4 cellular contexts compared by ENCODE assay signal in the genomic region with DNA sequence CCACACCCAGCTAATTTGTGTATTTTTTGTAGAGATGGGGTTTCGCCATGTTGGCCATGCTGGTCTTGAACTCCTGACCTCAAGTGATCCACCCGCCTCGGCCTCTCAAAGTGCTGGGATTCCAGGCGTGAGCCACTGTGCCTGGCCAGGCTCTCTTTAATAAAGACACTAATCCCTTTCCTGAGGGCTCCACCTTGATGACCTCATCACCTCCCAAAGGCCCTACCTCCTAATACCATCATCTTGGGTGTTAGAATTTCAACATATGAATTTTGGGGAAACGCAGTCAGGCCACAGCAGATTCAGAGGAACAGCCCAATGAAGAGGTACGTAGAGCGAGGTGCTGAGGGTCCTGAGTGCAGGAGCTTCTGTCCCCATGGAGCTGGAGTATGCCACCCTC. TPM values are rescaled to one million over a fixed set of nuclear protein-coding genes. Genes with fewer than 3 reads are reported as not detected.
A peak's percentile ranks its signal among the peaks of the same experiment; 100 is the strongest.
DNase-seq lines count a peak whose midpoint lies in the region; ATAC-seq, FAIRE-seq and TF ChIP-seq lines count a peak whose summit lies in the region.
"Not testable (repeated sequence)": the region's sequence is repeated elsewhere in the genome, so short reads cannot be mapped to it uniquely, and the experiment has no call there.

No MANE protein-coding gene starts in this region.

- peak overlapping the region; percentile 61; the same call in 1 of the 2 replicates for H2AK5ac ChIP-seq in IMR-90 (ENCODE audit: low read depth, low read length)

- not testable (repeated sequence) for H2BK20ac ChIP-seq in IMR-90 (ENCODE audit: low read depth, low read length)

- not testable (repeated sequence) for H2AFZ ChIP-seq in IMR-90 (replicated peaks; ENCODE audit: low read length, poor library complexity); K562 (ENCODE audit: low read depth, low read length); HepG2 (ENCODE audit: low read length)

- H2AK9ac ChIP-seq in IMR-90 (replicated peaks; ENCODE audit: low read depth, low read length, poor library complexity) = not testable (repeated sequence)

- TF ChIP-seq POLR2A in IMR-90 (IDR thresholded peaks at IDR 0.05; ENCODE audit: low read depth, low read length); K562 (conservative IDR thresholded peaks at IDR 0.05); HepG2 (IDR thresholded peaks at IDR 0.05; ENCODE audit: insufficient read depth in 1 of 2, low read depth in 2 of 2, low read length in 2 of 2): not testable (repeated sequence)

- not testable (repeated sequence) for H2BK5ac ChIP-seq in IMR-90 (ENCODE audit: low read depth, low read length, poor library complexity, severe bottlenecking)

- not testable (repeated sequence) for H3K9me3 ChIP-seq in IMR-90 (ENCODE audit: control insufficient read depth, insufficient read depth, low read length); K562 (replicated peaks; ENCODE audit: control insufficient read depth, insufficient read depth, low read depth, low read length); HepG2 (ENCODE audit: low read length)

- dilution Hi-C loops in IMR-90 (cut with HindIII; ENCODE audit: low sequenced_read_pairs, unreplicated experiment) = not testable (repeated sequence)

- not testable (repeated sequence) for H3K23ac ChIP-seq in IMR-90 (ENCODE audit: low read depth, low read length)

- H3K56ac ChIP-seq in IMR-90 (ENCODE audit: extremely low read depth, insufficient read depth, low read length) = not testable (repeated sequence)

- not testable (repeated sequence) for H3K27me3 ChIP-seq in IMR-90 (ENCODE audit: control insufficient read depth, insufficient read depth, low read length); K562 (ENCODE audit: control insufficient read depth in 2 of 2, insufficient read depth in 2 of 2, low read length in 2 of 2); HepG2 (ENCODE audit: control insufficient read depth in 1 of 2, insufficient read depth in 2 of 2, low read length in 2 of 2)

- not testable (repeated sequence) for TF ChIP-seq EP300 in K562 (IDR thresholded peaks at IDR 0.05; ENCODE audit: low read length); HepG2 (IDR thresholded peaks at IDR 0.05; ENCODE audit: low read depth in 2 of 2, low read length in 2 of 2); HepG2 (CRISPR knock-in tag; IDR thresholded peaks at IDR 0.05; ENCODE audit: borderline replicate concordance)

- in situ Hi-C loops in IMR-90 (cut with MboI; ENCODE audit: low sequenced_read_pairs); K562 (cut with MboI); HepG2 (cut with HindIII; ENCODE audit: extremely low pct_ligation_motif_present, low pct_unique_long_range_greater_than_20kb): not testable (repeated sequence)

- ATAC-seq in IMR-90 (ENCODE audit: low read depth); K562; HepG2: not testable (repeated sequence)
- ATAC-seq in esophagus mucosa = peak; percentile 69

- H2BK15ac ChIP-seq in IMR-90 (ENCODE audit: low read depth, low read length) = not testable (repeated sequence)

- H3K79me2 ChIP-seq in K562 (ENCODE audit: control insufficient read depth, insufficient read depth, low read length); HepG2 (ENCODE audit: insufficient read depth, low read length): not testable (repeated sequence)

- not testable (repeated sequence) for H3K9ac ChIP-seq in IMR-90 (ENCODE audit: low read depth, low read length); K562 (ENCODE audit: insufficient read depth in 1 of 2, low read depth in 2 of 2, low read length in 2 of 2); HepG2 (ENCODE audit: insufficient read depth, low read depth, low read length)

- intact Hi-C loops in IMR-90 (cut with micrococcal nuclease); K562 (cut with micrococcal nuclease); HepG2 (cut with micrococcal nuclease; ENCODE audit: unreplicated experiment): not testable (repeated sequence)

- FAIRE-seq in K562 (lab: Jason Lieb, UNC); HepG2 (lab: Jason Lieb, UNC): not testable (repeated sequence)

- H4K20me1 ChIP-seq in IMR-90 (ENCODE audit: insufficient read depth, low read length); K562 (replicated peaks; ENCODE audit: control insufficient read depth, insufficient read depth, low read length); HepG2 (ENCODE audit: insufficient read depth, low read length): not testable (repeated sequence)

- H3K18ac ChIP-seq in IMR-90 (ENCODE audit: low read depth, low read length) = not testable (repeated sequence)

- not testable (repeated sequence) for H4K5ac ChIP-seq in IMR-90 (ENCODE audit: low read depth, low read length)

- not testable (repeated sequence) for H3K14ac ChIP-seq in IMR-90 (replicated peaks; ENCODE audit: low read depth, low read length)

- not testable (repeated sequence) for H3K27ac ChIP-seq in IMR-90 (ENCODE audit: insufficient read depth, low read length); K562 (ENCODE audit: extremely low read depth, low read depth, low read length); HepG2 (ENCODE audit: extremely low read length, insufficient read depth, low read length)

- H3K4me3 ChIP-seq in IMR-90 (ENCODE audit: insufficient read depth, low read depth, low read length); K562; HepG2 (replicated peaks in 1 of 3; ENCODE audit: insufficient read depth in 1 of 3, low read depth in 2 of 3, low read length in 3 of 3): not testable (repeated sequence)

- not testable (repeated sequence) for H4K8ac ChIP-seq in IMR-90 (ENCODE audit: low read depth in 2 of 2, low read length in 2 of 2)

- H3K4ac ChIP-seq in IMR-90 (ENCODE audit: low read depth, low read length) = not testable (repeated sequence)

- TF ChIP-seq CTCF in IMR-90 (conservative IDR thresholded peaks at IDR 0.05; ENCODE audit: low read depth, low read length); K562 (IDR thresholded peaks at IDR 0.05 in 2 of 3, conservative IDR thresholded peaks at IDR 0.05 in 1 of 3; ENCODE audit: insufficient read depth in 2 of 3, low read depth in 1 of 3, low read length in 3 of 3); HepG2 (CRISPR knock-in tag; IDR thresholded peaks at IDR 0.05): not testable (repeated sequence)

- H2BK120ac ChIP-seq in IMR-90 (ENCODE audit: low read depth, low read length) = not testable (repeated sequence)

- not testable (repeated sequence) for H4K91ac ChIP-seq in IMR-90 (ENCODE audit: insufficient read depth, low read depth, low read length)

- WGBS in IMR-90 (ENCODE audit: extremely low coverage in 2 of 2, insufficient read length in 1 of 2), 2 experiments = 100% methylated on average over 1 of the region's 7 CpGs; no CpG with 5 or more reads in 1 of the 2 experiments
- 67% methylated on average over 7 of the region's 7 CpGs for WGBS in K562 (ENCODE audit: insufficient coverage, low coverage, missing lambda C conversion rate)
- 58% methylated on average over 7 of the region's 7 CpGs for WGBS in HepG2 (ENCODE audit: low lambda C conversion rate)

- not testable (repeated sequence) for DNase-seq in IMR-90; K562 (ENCODE audit: extremely low read depth in 1 of 4, low spot score in 3 of 4); HepG2 (ENCODE audit: low spot score)

- CTCF ChIA-PET in IMR-90 (lab: Yijun Ruan, JAX) = interaction anchor here (1.1 kb wide), 1 partner anchor 11 kb away, joined by 3 read pairs; no protein-coding TSS in a partner anchor
- CTCF ChIA-PET in K562 (lab: Yijun Ruan, JAX; ENCODE audit: low intra/inter-chr PET ratio); HepG2 (lab: Yijun Ruan, JAX; ENCODE audit: low intra/inter-chr PET ratio, low total read pairs): not testable (repeated sequence)

- BruUV-seq in IMR-90 (replicated peaks; lab: Mats Ljungman, UMichigan); K562 (replicated peaks; lab: Mats Ljungman, UMichigan); HepG2 (replicated peaks; lab: Mats Ljungman, UMichigan): not testable (repeated sequence)

- not testable (repeated sequence) for H3K4me1 ChIP-seq in IMR-90 (ENCODE audit: control insufficient read depth, insufficient read depth, low read length); K562 (replicated peaks in 1 of 2; ENCODE audit: control insufficient read depth in 2 of 2, insufficient read depth in 2 of 2, low read length in 2 of 2)
- H3K4me1 ChIP-seq in HepG2 (ENCODE audit: insufficient read depth, low read length) = peaks cover 45% of the 10 kb centered on the region

- not testable (repeated sequence) for H3K9me1 ChIP-seq in IMR-90 (ENCODE audit: insufficient read depth, low read length); K562 (ENCODE audit: control insufficient read depth, insufficient read depth, low read length)

- POLR2A ChIA-PET in IMR-90 (lab: Charles Lee; ENCODE audit: unreplicated experiment); K562 (lab: Yijun Ruan, JAX): not testable (repeated sequence)
- POLR2A ChIA-PET in HepG2 (lab: Yijun Ruan, JAX) = interaction anchor here (0.9 to 1.5 kb wide), 3 partner anchors 9 to 41 kb away, joined by 3 to 5 read pairs (median 3); no protein-coding TSS in a partner anchor

- not testable (repeated sequence) for H3K36me3 ChIP-seq in IMR-90 (ENCODE audit: control insufficient read depth, insufficient read depth, low read length); K562 (ENCODE audit: control insufficient read depth, insufficient read depth, low read length); HepG2 (replicated peaks in 1 of 2; ENCODE audit: control insufficient read depth in 1 of 2, insufficient read depth in 2 of 2, low read length in 2 of 2)

- H3K79me1 ChIP-seq in IMR-90 (ENCODE audit: low read depth in 1 of 2, low read length in 2 of 2) = not testable (repeated sequence)

- H3K4me2 ChIP-seq in IMR-90 (ENCODE audit: low read depth, low read length); K562 (ENCODE audit: insufficient read depth, low read length); HepG2 (ENCODE audit: low read depth, low read length): not testable (repeated sequence)

- TF ChIP-seq RAD21 in IMR-90 (IDR thresholded peaks at IDR 0.05; ENCODE audit: low read length); K562 (CRISPR knock-in tag; conservative IDR thresholded peaks at IDR 0.05 in 1 of 2, IDR thresholded peaks at IDR 0.05 in 1 of 2); HepG2 (CRISPR knock-in tag; IDR thresholded peaks at IDR 0.05): not testable (repeated sequence)

RNA-seq across cellular contexts. Expression of a gene that starts 58.7 kb away (rescaled TPM):
- total RNA-seq in IMR-90 (2012; rRNA removed) = 154 and 284 TPM in 2 replicates
- polyA plus RNA-seq in IMR-90 (2012; rRNA removed) = 37.5 and 48.1 TPM in 2 replicates
- 11.9 and 18.2 TPM in 2 replicates for polyA plus RNA-seq in IMR-90 (2012; cell fraction: cytosol; rRNA removed)
- polyA plus RNA-seq in IMR-90 (2012; cell fraction: nucleus; rRNA removed; ENCODE audit: low replicate concordance) = 8.3 and 70.9 TPM in 2 replicates
- 187 and 569 TPM in 2 replicates for total RNA-seq in K562 (2011; cell fraction: chromatin; rRNA removed; ENCODE audit: low replicate concordance)
- total RNA-seq in K562 (2011; cell fraction: nucleolus; rRNA removed) = 75.4 and 99.2 TPM in 2 replicates
- 212 and 321 TPM in 2 replicates for total RNA-seq in K562 (2011; cell fraction: nucleoplasm; rRNA removed)
- total RNA-seq in K562 (2014; rRNA removed) = 72.3 and 86.6 TPM in 2 replicates
- 116 and 120 TPM in 2 replicates for total RNA-seq in K562 (2014; rRNA removed; fragmentation: Illumina TruSeq; extraction: Trizol)
- total RNA-seq in K562 (2015; rRNA removed; fragmentation: Illumina TruSeq; extraction: Trizol) = 87.3 and 95.8 TPM in 2 replicates
- 85.4 and 95.2 TPM in 2 replicates for total RNA-seq in K562 (2021)
- polyA plus RNA-seq in K562 (2011; rRNA removed) = 99.4 and 135 TPM in 2 replicates
- polyA plus RNA-seq in K562 (2011; cell fraction: cytosol; rRNA removed) = 14.3 and 36.7 TPM in 2 replicates
- polyA plus RNA-seq in K562 (2011; cell fraction: nucleus; rRNA removed) = 52.7 and 77.5 TPM in 2 replicates
- polyA plus RNA-seq in K562 (2012) = 35.4 and 37.3 TPM in 2 replicates
- polyA plus RNA-seq in K562 (2014; fragmentation: Illumina TruSeq; extraction: Trizol) = 65.9 and 77.7 TPM in 2 replicates
- 10 to 100 TPM; 16.6 to 16.8 TPM for polyA plus RNA-seq in K562 (2014; fragmentation: Nextera tagmentation; extraction: Ambion mirVana)
- 46.2 and 54.7 TPM in 2 replicates for polyA plus RNA-seq in K562 (2014; rRNA removed)
- 360 and 406 TPM in 2 replicates for polyA minus RNA-seq in K562 (2011; rRNA and poly(A)+ RNA removed)
- polyA minus RNA-seq in K562 (2011; cell fraction: cytosol; rRNA and poly(A)+ RNA removed) = 76.2 and 93.9 TPM in 2 replicates
- polyA minus RNA-seq in K562 (2011; cell fraction: nucleus; rRNA and poly(A)+ RNA removed) = 87.1 and 158 TPM in 2 replicates
- total RNA-seq in esophagus mucosa = 36.9 TPM
- 80.8 and 82.6 TPM in 2 replicates for total RNA-seq in HepG2 (2016; rRNA removed; fragmentation: Illumina TruSeq; extraction: Trizol)
- total RNA-seq in HepG2 (2016; cell fraction: cytosol; rRNA removed; fragmentation: Illumina TruSeq; extraction: Trizol; ENCODE audit: low read depth) = 24.1 and 34.0 TPM in 2 replicates
- total RNA-seq in HepG2 (2016; cell fraction: insoluble cytoplasmic fraction; rRNA removed; fragmentation: Illumina TruSeq; extraction: Trizol) = 77.1 and 79.8 TPM in 2 replicates
- total RNA-seq in HepG2 (2016; cell fraction: membrane; rRNA removed; fragmentation: Illumina TruSeq; extraction: Trizol) = 63.8 and 77.4 TPM in 2 replicates
- 96.6 and 107 TPM in 2 replicates for total RNA-seq in HepG2 (2016; cell fraction: nucleus; rRNA removed; fragmentation: Illumina TruSeq; extraction: Trizol)
- 34.8 and 44.9 TPM in 2 replicates for polyA plus RNA-seq in HepG2 (2011; rRNA removed)
- 14.3 and 23.1 TPM in 2 replicates for polyA plus RNA-seq in HepG2 (2011; cell fraction: cytosol; rRNA removed)
- 23.0 and 36.3 TPM in 2 replicates for polyA plus RNA-seq in HepG2 (2011; cell fraction: nucleus; rRNA removed)
- 42.7 and 47.6 TPM in 2 replicates for polyA plus RNA-seq in HepG2 (2012)
- polyA plus RNA-seq in HepG2 (2016; cell fraction: cytosol; fragmentation: Illumina TruSeq; extraction: Trizol; ENCODE audit: low read depth) = 1.1 and 1.3 TPM in 2 replicates
- 25.7 and 29.2 TPM in 2 replicates for polyA plus RNA-seq in HepG2 (2016; cell fraction: insoluble cytoplasmic fraction; fragmentation: Illumina TruSeq; extraction: Trizol; ENCODE audit: low read depth)
- polyA plus RNA-seq in HepG2 (2016; cell fraction: membrane; fragmentation: Illumina TruSeq; extraction: Trizol; ENCODE audit: low read depth) = 7.0 and 8.6 TPM in 2 replicates
- polyA plus RNA-seq in HepG2 (2016; cell fraction: nucleus; fragmentation: Illumina TruSeq; extraction: Trizol; ENCODE audit: insufficient read depth, low read depth) = 50.7 and 55.8 TPM in 2 replicates
- polyA minus RNA-seq in HepG2 (2011; rRNA and poly(A)+ RNA removed; ENCODE audit: low replicate concordance) = 73.3 and 126 TPM in 2 replicates
- polyA minus RNA-seq in HepG2 (2011; cell fraction: cytosol; rRNA and poly(A)+ RNA removed) = 74.1 and 95.7 TPM in 2 replicates
- 164 and 199 TPM in 2 replicates for polyA minus RNA-seq in HepG2 (2011; cell fraction: nucleus; rRNA and poly(A)+ RNA removed)
